ENCODE assay signal across 8 cellular contexts in genomic region chr19:45075215-45076028, GRCh38. TPM values are rescaled to one million over a fixed set of nuclear protein-coding genes. Genes with fewer than 3 reads are reported as not detected.
DNase-seq lines count a peak whose midpoint lies in the region; ATAC-seq and TF ChIP-seq lines count a peak whose summit lies in the region.

No MANE protein-coding gene starts in this region.

- H2BK120ac ChIP-seq in neuronal stem cell (ENCODE audit: low read depth, low read length): no peak overlapping the region

- H3K27me3 Mint-ChIP-seq in CD14-positive monocyte (ENCODE audit: low read depth in 3 of 3): peaks cover 0 to 2% (median 0%) of the 10 kb centered on the region in 3 donors

- DNase-seq in CD14-positive monocyte (ENCODE audit: low spot score) (peak; percentile 94), NCI-H526 (lab: John Stamatoyannopoulos, UW) (peak; percentile 32 to 82), glomerular visceral epithelial cell (ENCODE audit: extremely low spot score) (peak; percentile 87), neuronal stem cell (ENCODE audit: low spot score) (no peak), COLO829 (ENCODE audit: low spot score) (no peak)
- peak; percentile 53 to 61 for DNase-seq in activated T-cell treated with anti-CD3 and anti-CD28 coated beads, Interleukin-2, amount 50 U/mL, for 48 hours

- H3K9me3 ChIP-seq in neuronal stem cell (replicated peaks in 1 of 2; ENCODE audit: control insufficient read depth in 2 of 2, insufficient read depth in 1 of 2, low read depth in 1 of 2, low read length in 2 of 2): no peaks in the 10 kb centered on the region

- peaks cover 13 to 14% of the 10 kb centered on the region in 2 donors for H3K4me1 ChIP-seq in neuronal stem cell (ENCODE audit: control insufficient read depth in 2 of 2, insufficient read depth in 1 of 2, low read depth in 1 of 2, low read length in 2 of 2)

- no peak overlapping the region for H4K8ac ChIP-seq in neuronal stem cell (ENCODE audit: low read depth, low read length)

- no peak for TF ChIP-seq CTCF in CD14-positive monocyte (IDR thresholded peaks at IDR 0.05)

- H3K27ac ChIP-seq in neuronal stem cell (replicated peaks; ENCODE audit: low read length): no peak overlapping the region

- no CpG with 5 or more reads among the region's 26 CpGs for WGBS in neuronal stem cell (ENCODE audit: extremely low coverage in 2 of 2, insufficient read length in 2 of 2, insufficient replicate concordance in 1 of 2), 2 donors

- peak overlapping the region; percentile 96 for H2BK15ac ChIP-seq in neuronal stem cell (ENCODE audit: low read length)

- peak overlapping the region; percentile 77 for H3K4me2 ChIP-seq in neuronal stem cell (ENCODE audit: insufficient read depth, low read length, poor library complexity, severe bottlenecking)

- H3K36me3 ChIP-seq in neuronal stem cell (replicated peaks in 1 of 2; ENCODE audit: control insufficient read depth in 2 of 2, insufficient read depth in 2 of 2, low read length in 2 of 2): peaks cover 3 to 12% of the 10 kb centered on the region in 2 donors

- no peak overlapping the region for H3K4ac ChIP-seq in neuronal stem cell (ENCODE audit: low read length)

- H3K4me3 ChIP-seq in neuronal stem cell (ENCODE audit: low read length in 2 of 2): peak overlapping the region in 1 of 2 donors; percentile 69

- intact Hi-C loops in CD14-positive monocyte (cut with micrococcal nuclease): loop anchor here in 1 of 2 donors (1.0 to 5.0 kb wide), 2 partner anchors 16 to 102 kb away; partner anchors contain the start of genes BLOC1S3 and TRAPPC6A

- H2BK5ac ChIP-seq in neuronal stem cell (ENCODE audit: low read length): no peak overlapping the region

- peak overlapping the region; percentile 60 for H3K9ac ChIP-seq in neuronal stem cell (ENCODE audit: low read depth, low read length, poor library complexity)

- ATAC-seq in GM18873 (IDR thresholded peaks at IDR 0.05; ENCODE audit: low FRiP score, unreplicated experiment) (peak; percentile 43), HG03045 (IDR thresholded peaks at IDR 0.05; ENCODE audit: unreplicated experiment) (peak; percentile 52)

- H3K18ac ChIP-seq in neuronal stem cell (ENCODE audit: low read length): peak overlapping the region; percentile 74

- H3K36me3 Mint-ChIP-seq in CD14-positive monocyte: peaks cover 17 to 31% of the 10 kb centered on the region in 2 donors

- no peaks in the 10 kb centered on the region for H3K9me3 Mint-ChIP-seq in CD14-positive monocyte

- peak overlapping the region; percentile 86 for H2AFZ ChIP-seq in neuronal stem cell (ENCODE audit: low read length)

- H3K4me3 Mint-ChIP-seq in CD14-positive monocyte: peak overlapping the region; percentile 89 to 93

- H3K79me1 ChIP-seq in neuronal stem cell (ENCODE audit: low read depth, low read length): peaks cover 6% of the 10 kb centered on the region

- H3K4me1 Mint-ChIP-seq in CD14-positive monocyte: peaks cover 46% of the 10 kb centered on the region

- peak overlapping the region; percentile 86 to 95 (median 94) for H3K27ac Mint-ChIP-seq in CD14-positive monocyte

- H2BK12ac ChIP-seq in neuronal stem cell (ENCODE audit: low read length): peak overlapping the region; percentile 58

- no peak overlapping the region for H4K91ac ChIP-seq in neuronal stem cell (ENCODE audit: low read depth, low read length, poor library complexity)

- H2AK5ac ChIP-seq in neuronal stem cell (ENCODE audit: low read depth, low read length): peak overlapping the region; percentile 73

- peaks cover 5 to 27% (median 20%) of the 10 kb centered on the region in 3 experiments for H3K27me3 ChIP-seq in neuronal stem cell (ENCODE audit: control insufficient read depth in 3 of 3, insufficient read depth in 3 of 3, low read depth in 1 of 3, low read length in 3 of 3)

- peak overlapping the region; percentile 98 for H3K23ac ChIP-seq in neuronal stem cell (ENCODE audit: low read depth, low read length, poor library complexity)

- no peak overlapping the region for H3K14ac ChIP-seq in neuronal stem cell (ENCODE audit: low read length)

RNA-seq across cellular contexts. Expression of gene ZNF296, which starts 0.9 kb away (rescaled TPM):
- polyA plus RNA-seq in CD14-positive monocyte: 1 to 10 TPM; 3.8 to 6.5 TPM
- polyA plus RNA-seq in neuronal stem cell (2013, experiment 1 of 2): 1.2 TPM
- polyA plus RNA-seq in neuronal stem cell (2013, experiment 2 of 2): 1.0 TPM

RNA-seq across cellular contexts. Expression of gene GEMIN7, which starts 3.6 kb away (rescaled TPM):
- 10 to 100 TPM; 67.6 to 83.4 TPM for polyA plus RNA-seq in CD14-positive monocyte
- polyA plus RNA-seq in neuronal stem cell (2013, experiment 1 of 2): 19.2 TPM
- polyA plus RNA-seq in neuronal stem cell (2013, experiment 2 of 2): 18.7 TPM

RNA-seq across cellular contexts. Expression of gene PPP1R37, which starts 17.6 kb away (rescaled TPM):
- polyA plus RNA-seq in CD14-positive monocyte: under 1 TPM; 0.10 to 0.22 TPM
- polyA plus RNA-seq in neuronal stem cell (2013, experiment 1 of 2): 15.6 TPM
- 15.8 TPM for polyA plus RNA-seq in neuronal stem cell (2013, experiment 2 of 2)

RNA-seq across cellular contexts. Expression of gene CLASRP, which starts 36.6 kb away (rescaled TPM):
- polyA plus RNA-seq in CD14-positive monocyte: 1 to 10 TPM; 2.2 to 4.1 TPM
- polyA plus RNA-seq in neuronal stem cell (2013, experiment 1 of 2): 37.0 TPM
- 35.8 TPM for polyA plus RNA-seq in neuronal stem cell (2013, experiment 2 of 2)

Comparison
In these comparisons a context has a peak if more than half of its experiments do, and no peak if none do; other contexts are left out.
1. DNase-seq: peak in CD14-positive monocyte (single experiment), NCI-H526 (2 of 2), activated T-cell treated with anti-CD3 and anti-CD28 coated beads, Interleukin-2, amount 50 U/mL, for 48 hours (2 of 2) and glomerular visceral epithelial cell (single experiment); none in neuronal stem cell (single experiment) and COLO829 (single experiment).